ENCODE assay signal across 1 cellular context in the genomic region with DNA sequence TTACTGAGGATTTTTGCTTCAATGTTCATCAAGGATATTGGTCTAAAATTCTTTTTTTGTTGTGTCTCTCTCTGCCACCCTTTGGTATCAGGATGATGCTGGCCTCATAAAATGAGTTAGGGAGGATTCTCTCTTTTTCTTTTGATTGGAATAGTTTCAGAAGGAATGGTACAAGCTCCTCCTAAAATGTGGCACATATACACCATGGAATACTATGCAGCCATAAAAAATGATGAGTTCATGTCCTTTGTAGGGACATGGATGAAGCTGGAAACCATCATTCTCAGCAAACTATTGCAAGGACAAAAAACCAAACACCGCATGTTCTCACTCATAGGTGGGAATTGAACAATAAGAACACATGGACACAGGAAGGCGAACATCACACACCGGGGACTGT.
TF ChIP-seq lines count a peak whose summit lies in the region.

No MANE protein-coding gene starts in this region.

TF ChIP-seq in GM12878, 131 proteins besides CTCF, POLR2A, EP300 and RAD21:
- TF ChIP-seq CBX5 (IDR thresholded peaks at IDR 0.05; ENCODE audit: low read depth): 0 out of 2 replicates have a peak, but pooled peaks have one; percentile 3
